1 cellular context compared by ENCODE assay signal in the genomic region with DNA sequence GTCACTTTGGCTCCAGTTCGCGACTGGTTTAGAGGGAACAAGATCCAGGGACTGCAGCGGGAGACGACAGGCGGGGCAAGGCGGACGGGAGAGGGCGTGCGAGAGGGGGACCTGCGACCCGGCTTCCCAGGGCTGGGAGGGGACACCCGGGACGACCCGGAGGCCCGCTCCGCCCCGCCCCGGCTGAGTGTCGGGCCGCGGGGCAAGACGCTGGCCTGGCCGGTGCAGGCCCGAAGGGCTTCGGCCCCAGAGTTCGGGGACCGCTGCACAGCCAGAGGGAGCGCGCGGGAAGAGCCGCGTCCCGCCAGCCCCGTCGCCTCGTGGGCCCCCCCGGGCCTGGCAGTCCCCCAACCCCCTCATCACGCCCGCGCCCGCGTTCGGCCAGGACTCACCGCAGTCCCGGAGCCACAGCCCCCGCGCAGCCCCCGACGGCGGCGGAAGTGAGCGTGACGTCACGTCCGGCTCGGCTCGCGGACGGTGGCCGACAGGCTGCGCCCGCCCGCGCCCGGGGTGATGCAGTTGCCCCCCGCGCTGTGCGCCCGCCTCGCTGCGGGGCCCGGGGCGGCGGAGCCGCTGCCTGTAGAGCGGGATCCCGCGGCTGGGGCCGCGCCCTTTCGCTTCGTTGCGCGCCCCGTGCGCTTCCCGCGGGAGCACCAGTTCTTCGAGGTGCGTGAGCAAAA.
A peak's percentile ranks its signal among the peaks of the same experiment; 100 is the strongest.
TF ChIP-seq lines count a peak whose summit lies in the region.

A gene with protein sequence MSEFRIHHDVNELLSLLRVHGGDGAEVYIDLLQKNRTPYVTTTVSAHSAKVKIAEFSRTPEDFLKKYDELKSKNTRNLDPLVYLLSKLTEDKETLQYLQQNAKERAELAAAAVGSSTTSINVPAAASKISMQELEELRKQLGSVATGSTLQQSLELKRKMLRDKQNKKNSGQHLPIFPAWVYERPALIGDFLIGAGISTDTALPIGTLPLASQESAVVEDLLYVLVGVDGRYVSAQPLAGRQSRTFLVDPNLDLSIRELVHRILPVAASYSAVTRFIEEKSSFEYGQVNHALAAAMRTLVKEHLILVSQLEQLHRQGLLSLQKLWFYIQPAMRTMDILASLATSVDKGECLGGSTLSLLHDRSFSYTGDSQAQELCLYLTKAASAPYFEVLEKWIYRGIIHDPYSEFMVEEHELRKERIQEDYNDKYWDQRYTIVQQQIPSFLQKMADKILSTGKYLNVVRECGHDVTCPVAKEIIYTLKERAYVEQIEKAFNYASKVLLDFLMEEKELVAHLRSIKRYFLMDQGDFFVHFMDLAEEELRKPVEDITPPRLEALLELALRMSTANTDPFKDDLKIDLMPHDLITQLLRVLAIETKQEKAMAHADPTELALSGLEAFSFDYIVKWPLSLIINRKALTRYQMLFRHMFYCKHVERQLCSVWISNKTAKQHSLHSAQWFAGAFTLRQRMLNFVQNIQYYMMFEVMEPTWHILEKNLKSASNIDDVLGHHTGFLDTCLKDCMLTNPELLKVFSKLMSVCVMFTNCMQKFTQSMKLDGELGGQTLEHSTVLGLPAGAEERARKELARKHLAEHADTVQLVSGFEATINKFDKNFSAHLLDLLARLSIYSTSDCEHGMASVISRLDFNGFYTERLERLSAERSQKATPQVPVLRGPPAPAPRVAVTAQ (minus strand): TSS at position 442 of the 680 bp plus-strand sequence. CDS start 5,931 bp downstream, outside the sequence.
A gene with protein sequence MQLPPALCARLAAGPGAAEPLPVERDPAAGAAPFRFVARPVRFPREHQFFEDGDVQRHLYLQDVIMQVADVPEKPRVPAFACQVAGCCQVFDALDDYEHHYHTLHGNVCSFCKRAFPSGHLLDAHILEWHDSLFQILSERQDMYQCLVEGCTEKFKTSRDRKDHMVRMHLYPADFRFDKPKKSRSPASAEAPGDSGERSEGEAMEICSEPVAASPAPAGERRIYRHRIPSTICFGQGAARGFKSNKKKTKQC (plus strand): TSS at position 484 of the 680 bp plus-strand sequence. CDS start 30 bp downstream, at position 514.

TF ChIP-seq in K562, 482 proteins besides CTCF, POLR2A, EP300 and RAD21 (continued from another document and continues in another):
- TF ChIP-seq, protein P1, sequence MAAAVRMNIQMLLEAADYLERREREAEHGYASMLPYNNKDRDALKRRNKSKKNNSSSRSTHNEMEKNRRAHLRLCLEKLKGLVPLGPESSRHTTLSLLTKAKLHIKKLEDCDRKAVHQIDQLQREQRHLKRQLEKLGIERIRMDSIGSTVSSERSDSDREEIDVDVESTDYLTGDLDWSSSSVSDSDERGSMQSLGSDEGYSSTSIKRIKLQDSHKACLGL (CRISPR knock-in tag; IDR thresholded peaks at IDR 0.05; ENCODE audit: borderline replicate concordance, poor library complexity, severe bottlenecking), result no peak
- no peak for TF ChIP-seq ETV1 (tag; conservative IDR thresholded peaks at IDR 0.05; ENCODE audit: low read depth)
- no peak for TF ChIP-seq ESRRB (CRISPR knock-in tag; IDR thresholded peaks at IDR 0.05; ENCODE audit: borderline replicate concordance)
- TF ChIP-seq KDM1A (IDR thresholded peaks at IDR 0.05), result no peak
- TF ChIP-seq EP400 (IDR thresholded peaks at IDR 0.05), result no peak; the same call in 1 of the 2 replicates
- TF ChIP-seq, protein P2, sequence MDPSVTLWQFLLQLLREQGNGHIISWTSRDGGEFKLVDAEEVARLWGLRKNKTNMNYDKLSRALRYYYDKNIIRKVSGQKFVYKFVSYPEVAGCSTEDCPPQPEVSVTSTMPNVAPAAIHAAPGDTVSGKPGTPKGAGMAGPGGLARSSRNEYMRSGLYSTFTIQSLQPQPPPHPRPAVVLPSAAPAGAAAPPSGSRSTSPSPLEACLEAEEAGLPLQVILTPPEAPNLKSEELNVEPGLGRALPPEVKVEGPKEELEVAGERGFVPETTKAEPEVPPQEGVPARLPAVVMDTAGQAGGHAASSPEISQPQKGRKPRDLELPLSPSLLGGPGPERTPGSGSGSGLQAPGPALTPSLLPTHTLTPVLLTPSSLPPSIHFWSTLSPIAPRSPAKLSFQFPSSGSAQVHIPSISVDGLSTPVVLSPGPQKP (CRISPR knock-in tag; IDR thresholded peaks at IDR 0.05), result no peak
- TF ChIP-seq ZNF408 (CRISPR knock-in tag; IDR thresholded peaks at IDR 0.05; ENCODE audit: low read depth), result no peak
- TF ChIP-seq XRCC5 (IDR thresholded peaks at IDR 0.05; ENCODE audit: low read depth, low read length), result no peak
- TF ChIP-seq RFX5 (IDR thresholded peaks at IDR 0.05; ENCODE audit: low read depth, low read length), result no peak
- TF ChIP-seq ZNF217 (CRISPR knock-in tag; IDR thresholded peaks at IDR 0.05), result no peak
- TF ChIP-seq, protein P3, sequence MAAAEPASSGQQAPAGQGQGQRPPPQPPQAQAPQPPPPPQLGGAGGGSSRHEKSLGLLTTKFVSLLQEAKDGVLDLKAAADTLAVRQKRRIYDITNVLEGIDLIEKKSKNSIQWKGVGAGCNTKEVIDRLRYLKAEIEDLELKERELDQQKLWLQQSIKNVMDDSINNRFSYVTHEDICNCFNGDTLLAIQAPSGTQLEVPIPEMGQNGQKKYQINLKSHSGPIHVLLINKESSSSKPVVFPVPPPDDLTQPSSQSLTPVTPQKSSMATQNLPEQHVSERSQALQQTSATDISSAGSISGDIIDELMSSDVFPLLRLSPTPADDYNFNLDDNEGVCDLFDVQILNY (CRISPR knock-in tag; IDR thresholded peaks at IDR 0.05), result no peak
- TF ChIP-seq CAMTA2 (CRISPR knock-in tag; conservative IDR thresholded peaks at IDR 0.05), result no peak
- no peak for TF ChIP-seq ZSCAN29 (IDR thresholded peaks at IDR 0.05)
- no peak for TF ChIP-seq ZNF507 (tag; conservative IDR thresholded peaks at IDR 0.05)
- TF ChIP-seq RBM15 (IDR thresholded peaks at IDR 0.05; ENCODE audit: insufficient read depth, low read length), result no peak
- peak; percentile 39; the same call in 1 of the 2 replicates for TF ChIP-seq ZNF263 (CRISPR knock-in tag; IDR thresholded peaks at IDR 0.05; ENCODE audit: borderline replicate concordance)
- no peak for TF ChIP-seq ARHGAP35 (IDR thresholded peaks at IDR 0.05; ENCODE audit: partially characterized antibody)
- TF ChIP-seq MXI1 (IDR thresholded peaks at IDR 0.05; ENCODE audit: low read depth, low read length), result no peak
- TF ChIP-seq, protein P4, sequence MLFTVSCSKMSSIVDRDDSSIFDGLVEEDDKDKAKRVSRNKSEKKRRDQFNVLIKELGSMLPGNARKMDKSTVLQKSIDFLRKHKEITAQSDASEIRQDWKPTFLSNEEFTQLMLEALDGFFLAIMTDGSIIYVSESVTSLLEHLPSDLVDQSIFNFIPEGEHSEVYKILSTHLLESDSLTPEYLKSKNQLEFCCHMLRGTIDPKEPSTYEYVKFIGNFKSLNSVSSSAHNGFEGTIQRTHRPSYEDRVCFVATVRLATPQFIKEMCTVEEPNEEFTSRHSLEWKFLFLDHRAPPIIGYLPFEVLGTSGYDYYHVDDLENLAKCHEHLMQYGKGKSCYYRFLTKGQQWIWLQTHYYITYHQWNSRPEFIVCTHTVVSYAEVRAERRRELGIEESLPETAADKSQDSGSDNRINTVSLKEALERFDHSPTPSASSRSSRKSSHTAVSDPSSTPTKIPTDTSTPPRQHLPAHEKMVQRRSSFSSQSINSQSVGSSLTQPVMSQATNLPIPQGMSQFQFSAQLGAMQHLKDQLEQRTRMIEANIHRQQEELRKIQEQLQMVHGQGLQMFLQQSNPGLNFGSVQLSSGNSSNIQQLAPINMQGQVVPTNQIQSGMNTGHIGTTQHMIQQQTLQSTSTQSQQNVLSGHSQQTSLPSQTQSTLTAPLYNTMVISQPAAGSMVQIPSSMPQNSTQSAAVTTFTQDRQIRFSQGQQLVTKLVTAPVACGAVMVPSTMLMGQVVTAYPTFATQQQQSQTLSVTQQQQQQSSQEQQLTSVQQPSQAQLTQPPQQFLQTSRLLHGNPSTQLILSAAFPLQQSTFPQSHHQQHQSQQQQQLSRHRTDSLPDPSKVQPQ (CRISPR knock-in tag; IDR thresholded peaks at IDR 0.05; ENCODE audit: borderline replicate concordance), result no peak
- TF ChIP-seq SIN3A (IDR thresholded peaks at IDR 0.05; ENCODE audit: borderline replicate concordance in 2 of 2, control insufficient read depth in 1 of 2, low read depth in 2 of 2, low read length in 2 of 2), result peak; percentile 16 to 47; a peak in 2 of 4 replicates
- TF ChIP-seq TCFL5 (CRISPR knock-in tag; conservative IDR thresholded peaks at IDR 0.05), result no peak
- TF ChIP-seq TEAD2 (tag; IDR thresholded peaks at IDR 0.05), result no peak
- TF ChIP-seq RHOXF2B (CRISPR knock-in tag; conservative IDR thresholded peaks at IDR 0.05), result no peak
- TF ChIP-seq KDM4B (IDR thresholded peaks at IDR 0.05; ENCODE audit: borderline replicate concordance in 2 of 2, low read depth in 1 of 2), result 0 out of 4 replicates have a peak, but pooled peaks of 1 of the 2 experiments have one; percentile 2
- TF ChIP-seq, protein P5, sequence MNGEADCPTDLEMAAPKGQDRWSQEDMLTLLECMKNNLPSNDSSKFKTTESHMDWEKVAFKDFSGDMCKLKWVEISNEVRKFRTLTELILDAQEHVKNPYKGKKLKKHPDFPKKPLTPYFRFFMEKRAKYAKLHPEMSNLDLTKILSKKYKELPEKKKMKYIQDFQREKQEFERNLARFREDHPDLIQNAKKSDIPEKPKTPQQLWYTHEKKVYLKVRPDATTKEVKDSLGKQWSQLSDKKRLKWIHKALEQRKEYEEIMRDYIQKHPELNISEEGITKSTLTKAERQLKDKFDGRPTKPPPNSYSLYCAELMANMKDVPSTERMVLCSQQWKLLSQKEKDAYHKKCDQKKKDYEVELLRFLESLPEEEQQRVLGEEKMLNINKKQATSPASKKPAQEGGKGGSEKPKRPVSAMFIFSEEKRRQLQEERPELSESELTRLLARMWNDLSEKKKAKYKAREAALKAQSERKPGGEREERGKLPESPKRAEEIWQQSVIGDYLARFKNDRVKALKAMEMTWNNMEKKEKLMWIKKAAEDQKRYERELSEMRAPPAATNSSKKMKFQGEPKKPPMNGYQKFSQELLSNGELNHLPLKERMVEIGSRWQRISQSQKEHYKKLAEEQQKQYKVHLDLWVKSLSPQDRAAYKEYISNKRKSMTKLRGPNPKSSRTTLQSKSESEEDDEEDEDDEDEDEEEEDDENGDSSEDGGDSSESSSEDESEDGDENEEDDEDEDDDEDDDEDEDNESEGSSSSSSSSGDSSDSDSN (IDR thresholded peaks at IDR 0.05; ENCODE audit: borderline replicate concordance in 1 of 2, low read depth in 2 of 2, low read length in 2 of 2), result no peak
- no peak for TF ChIP-seq TCF3 (CRISPR knock-in tag; IDR thresholded peaks at IDR 0.05)
- no peak for TF ChIP-seq ZNF316 (IDR thresholded peaks at IDR 0.05)
- TF ChIP-seq ERF (CRISPR knock-in tag; IDR thresholded peaks at IDR 0.05), result 0 out of 2 replicates have a peak, but pooled peaks have one; percentile 20
- no peak for TF ChIP-seq SIRT6 (IDR thresholded peaks at IDR 0.05; ENCODE audit: low read depth, low read length)
- TF ChIP-seq, protein P6, sequence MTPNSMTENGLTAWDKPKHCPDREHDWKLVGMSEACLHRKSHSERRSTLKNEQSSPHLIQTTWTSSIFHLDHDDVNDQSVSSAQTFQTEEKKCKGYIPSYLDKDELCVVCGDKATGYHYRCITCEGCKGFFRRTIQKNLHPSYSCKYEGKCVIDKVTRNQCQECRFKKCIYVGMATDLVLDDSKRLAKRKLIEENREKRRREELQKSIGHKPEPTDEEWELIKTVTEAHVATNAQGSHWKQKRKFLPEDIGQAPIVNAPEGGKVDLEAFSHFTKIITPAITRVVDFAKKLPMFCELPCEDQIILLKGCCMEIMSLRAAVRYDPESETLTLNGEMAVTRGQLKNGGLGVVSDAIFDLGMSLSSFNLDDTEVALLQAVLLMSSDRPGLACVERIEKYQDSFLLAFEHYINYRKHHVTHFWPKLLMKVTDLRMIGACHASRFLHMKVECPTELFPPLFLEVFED (CRISPR knock-in tag; conservative IDR thresholded peaks at IDR 0.05), result no peak
- TF ChIP-seq ZNF197 (CRISPR knock-in tag; IDR thresholded peaks at IDR 0.05; ENCODE audit: low read depth), result no peak
- TF ChIP-seq, protein P7, sequence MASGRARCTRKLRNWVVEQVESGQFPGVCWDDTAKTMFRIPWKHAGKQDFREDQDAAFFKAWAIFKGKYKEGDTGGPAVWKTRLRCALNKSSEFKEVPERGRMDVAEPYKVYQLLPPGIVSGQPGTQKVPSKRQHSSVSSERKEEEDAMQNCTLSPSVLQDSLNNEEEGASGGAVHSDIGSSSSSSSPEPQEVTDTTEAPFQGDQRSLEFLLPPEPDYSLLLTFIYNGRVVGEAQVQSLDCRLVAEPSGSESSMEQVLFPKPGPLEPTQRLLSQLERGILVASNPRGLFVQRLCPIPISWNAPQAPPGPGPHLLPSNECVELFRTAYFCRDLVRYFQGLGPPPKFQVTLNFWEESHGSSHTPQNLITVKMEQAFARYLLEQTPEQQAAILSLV (tag; IDR thresholded peaks at IDR 0.05), result no peak
- TF ChIP-seq IRF2 (CRISPR knock-in tag; IDR thresholded peaks at IDR 0.05), result no peak
- no peak for TF ChIP-seq TOE1 (IDR thresholded peaks at IDR 0.05; ENCODE audit: borderline replicate concordance)
- TF ChIP-seq TOE1 (CRISPR knock-in tag; IDR thresholded peaks at IDR 0.05; ENCODE audit: borderline replicate concordance, low read depth), result no peak
- TF ChIP-seq GABPA (tag; conservative IDR thresholded peaks at IDR 0.05; ENCODE audit: low read depth), result peak; percentile 97
- no peak for TF ChIP-seq RBM14 (IDR thresholded peaks at IDR 0.05; ENCODE audit: borderline replicate concordance, insufficient read depth, low read depth, low read length)
- TF ChIP-seq, protein P8, sequence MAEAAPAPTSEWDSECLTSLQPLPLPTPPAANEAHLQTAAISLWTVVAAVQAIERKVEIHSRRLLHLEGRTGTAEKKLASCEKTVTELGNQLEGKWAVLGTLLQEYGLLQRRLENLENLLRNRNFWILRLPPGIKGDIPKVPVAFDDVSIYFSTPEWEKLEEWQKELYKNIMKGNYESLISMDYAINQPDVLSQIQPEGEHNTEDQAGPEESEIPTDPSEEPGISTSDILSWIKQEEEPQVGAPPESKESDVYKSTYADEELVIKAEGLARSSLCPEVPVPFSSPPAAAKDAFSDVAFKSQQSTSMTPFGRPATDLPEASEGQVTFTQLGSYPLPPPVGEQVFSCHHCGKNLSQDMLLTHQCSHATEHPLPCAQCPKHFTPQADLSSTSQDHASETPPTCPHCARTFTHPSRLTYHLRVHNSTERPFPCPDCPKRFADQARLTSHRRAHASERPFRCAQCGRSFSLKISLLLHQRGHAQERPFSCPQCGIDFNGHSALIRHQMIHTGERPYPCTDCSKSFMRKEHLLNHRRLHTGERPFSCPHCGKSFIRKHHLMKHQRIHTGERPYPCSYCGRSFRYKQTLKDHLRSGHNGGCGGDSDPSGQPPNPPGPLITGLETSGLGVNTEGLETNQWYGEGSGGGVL (CRISPR knock-in tag; IDR thresholded peaks at IDR 0.05), result no peak
- no peak; a peak in 1 of 4 replicates for TF ChIP-seq CSDE1 (IDR thresholded peaks at IDR 0.05)
- TF ChIP-seq KAT2B (IDR thresholded peaks at IDR 0.05; ENCODE audit: low read depth, low read length), result no peak
- TF ChIP-seq TBL1XR1 (IDR thresholded peaks at IDR 0.05; ENCODE audit: low read length in 2 of 2), result no peak; a peak in 1 of 4 replicates
- TF ChIP-seq ZNF143 (CRISPR knock-in tag; IDR thresholded peaks at IDR 0.05), result no peak
- TF ChIP-seq, protein P9, sequence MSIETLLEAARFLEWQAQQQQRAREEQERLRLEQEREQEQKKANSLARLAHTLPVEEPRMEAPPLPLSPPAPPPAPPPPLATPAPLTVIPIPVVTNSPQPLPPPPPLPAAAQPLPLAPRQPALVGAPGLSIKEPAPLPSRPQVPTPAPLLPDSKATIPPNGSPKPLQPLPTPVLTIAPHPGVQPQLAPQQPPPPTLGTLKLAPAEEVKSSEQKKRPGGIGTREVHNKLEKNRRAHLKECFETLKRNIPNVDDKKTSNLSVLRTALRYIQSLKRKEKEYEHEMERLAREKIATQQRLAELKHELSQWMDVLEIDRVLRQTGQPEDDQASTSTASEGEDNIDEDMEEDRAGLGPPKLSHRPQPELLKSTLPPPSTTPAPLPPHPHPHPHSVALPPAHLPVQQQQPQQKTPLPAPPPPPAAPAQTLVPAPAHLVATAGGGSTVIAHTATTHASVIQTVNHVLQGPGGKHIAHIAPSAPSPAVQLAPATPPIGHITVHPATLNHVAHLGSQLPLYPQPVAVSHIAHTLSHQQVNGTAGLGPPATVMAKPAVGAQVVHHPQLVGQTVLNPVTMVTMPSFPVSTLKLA (conservative IDR thresholded peaks at IDR 0.05), result no peak
- TF ChIP-seq PHTF2 (CRISPR knock-in tag; IDR thresholded peaks at IDR 0.05), result no peak
